In the genomic region with DNA sequence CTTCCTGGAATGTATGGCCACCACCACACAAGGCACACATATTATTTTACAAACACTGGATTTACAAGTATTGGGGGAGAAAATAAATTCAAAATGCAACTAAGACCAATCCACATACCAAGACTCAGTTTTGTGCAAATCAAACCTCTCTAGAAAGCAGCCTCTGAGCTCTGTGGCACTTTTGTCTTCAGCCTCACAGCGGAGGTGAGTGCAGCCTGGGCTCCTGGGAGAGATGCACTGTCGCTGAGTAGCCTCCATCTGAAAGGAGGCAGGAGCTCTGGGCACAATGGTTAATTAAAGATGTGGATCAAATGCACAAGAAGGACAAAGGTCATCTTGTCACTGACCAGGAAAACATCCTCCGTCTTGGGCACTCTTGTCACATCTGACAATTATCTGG, we compare ENCODE assay signal across 10 cellular contexts.
"Had no signal": no experiment of that assay in that cellular context is flagged by ENCODE, and none has a peak within 500 bp of the region (broad histone marks: within the 10 kb centered on the region; RNA-seq: fewer than 3 reads in every experiment).

No MANE protein-coding gene starts in this region.

- H3K36me3 ChIP-seq: HAP-1 had no signal

- H3K27ac Mint-ChIP-seq: HFFc6, IgD-negative memory B cell had no signal

- DNase-seq: GM23248, GOT3, H7, HFFc6, KG1 had no signal

- H3K4me1 Mint-ChIP-seq: IgD-negative memory B cell had no signal

- H3K4me1 ChIP-seq: HAP-1 had no signal

- H3K4me3 ChIP-seq: GM23248, HAP-1 had no signal

- ATAC-seq: HCT116, HepG2 had no signal

- H3K27ac ChIP-seq: GM23248, HL-60 had no signal

- H3K4me3 Mint-ChIP-seq: HFFc6, IgD-negative memory B cell had no signal
